Comparison of ENCODE assay signal across 7 cellular contexts in the genomic region with DNA sequence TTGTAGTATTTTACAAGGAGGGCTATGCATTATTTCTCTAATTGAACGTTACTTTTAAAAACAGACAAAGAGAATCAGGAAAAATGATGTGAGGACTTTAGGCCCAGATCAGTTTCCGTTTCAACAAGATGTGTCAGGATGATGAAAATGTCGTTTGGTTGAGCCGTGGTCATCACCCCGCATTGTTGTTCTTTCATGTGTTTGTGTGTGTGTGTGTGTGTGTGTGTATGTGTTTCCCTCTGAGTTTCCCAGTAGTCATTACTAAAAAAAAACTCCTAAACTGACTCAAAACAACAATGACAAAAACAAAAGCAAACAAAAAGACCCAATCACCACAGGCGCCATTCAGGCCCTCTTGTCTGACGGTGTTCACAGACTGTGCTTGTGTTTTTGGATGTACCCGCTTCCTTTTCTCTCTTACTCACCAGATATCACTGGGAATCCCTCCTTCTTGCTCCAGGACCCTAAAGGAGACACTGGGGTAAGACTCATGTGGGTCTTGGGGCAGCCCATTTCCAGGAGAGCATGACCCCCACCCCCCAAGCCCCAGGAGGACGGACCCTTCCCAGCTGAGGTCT.
DNase-seq lines count a peak whose midpoint lies in the region; ATAC-seq, FAIRE-seq and TF ChIP-seq lines count a peak whose summit lies in the region.
"Not testable (repeated sequence)": the region's sequence is repeated elsewhere in the genome, so short reads cannot be mapped to it uniquely, and the experiment has no call there.

No MANE protein-coding gene starts in this region.

- not testable (repeated sequence) for H3K9ac ChIP-seq in K562 (ENCODE audit: insufficient read depth in 1 of 2, low read depth in 2 of 2, low read length in 2 of 2); endothelial cell of umbilical vein (replicated peaks; ENCODE audit: extremely low read depth, insufficient read depth, low read length)

- not testable (repeated sequence) for H3K4me1 ChIP-seq in CD8-positive, alpha-beta memory T cell (ENCODE audit: insufficient read depth, low read length); K562 (replicated peaks in 1 of 2; ENCODE audit: control insufficient read depth in 2 of 2, insufficient read depth in 2 of 2, low read length in 2 of 2); endothelial cell of umbilical vein (ENCODE audit: control insufficient read depth, extremely low read depth, insufficient read depth, low read length)

- not testable (repeated sequence) for H3K4me2 ChIP-seq in K562 (ENCODE audit: insufficient read depth, low read length); endothelial cell of umbilical vein (ENCODE audit: insufficient read depth, low read length)

- not testable (repeated sequence) for H3K27me3 Mint-ChIP-seq in CD8-positive, alpha-beta memory T cell; T-helper 2 cell treated with Interferon-gamma antibody and Interleukin-4, amounts not matched to agents 5 μg/mL and 100 μg/mL, for 36 hours (ENCODE audit: low read depth); activated CD8-positive, alpha-beta T cell treated with anti-CD3 and anti-CD28 coated beads for 36 hours; activated T-helper 2 cell treated with anti-CD3 and anti-CD28 coated beads, Interferon-gamma antibody, Interleukin-2, Interleukin-4, amounts not matched to agents 10 μg/mL and 5 μg/mL and 100 μg/mL, durations not matched to agents 14 hours and 24 hours and 36 hours (ENCODE audit: low read depth); osteocyte (ENCODE audit: unreplicated experiment)

- ATAC-seq in activated CD8-positive, alpha-beta T cell treated with anti-CD3 and anti-CD28 coated beads for 36 hours, result peak; percentile 43
- not testable (repeated sequence) for ATAC-seq in K562

- 50% methylated on average over 1 of the region's 9 CpGs for WGBS in K562 (ENCODE audit: insufficient coverage, low coverage, missing lambda C conversion rate)

- not testable (repeated sequence) for H4K20me1 ChIP-seq in K562 (replicated peaks; ENCODE audit: control insufficient read depth, insufficient read depth, low read length); endothelial cell of umbilical vein (replicated peaks; ENCODE audit: control insufficient read depth, extremely low read depth, insufficient read depth, low read length)

- peaks cover 13 to 26% (median 15%) of the 10 kb centered on the region in 3 donors for H3K4me1 Mint-ChIP-seq in CD8-positive, alpha-beta memory T cell
- H3K4me1 Mint-ChIP-seq in T-helper 2 cell treated with Interferon-gamma antibody and Interleukin-4, amounts not matched to agents 5 μg/mL and 100 μg/mL, for 36 hours (ENCODE audit: low read depth), result not testable (repeated sequence)
- peaks cover 17% of the 10 kb centered on the region for H3K4me1 Mint-ChIP-seq in activated CD8-positive, alpha-beta T cell treated with anti-CD3 and anti-CD28 coated beads for 36 hours (ENCODE audit: low read depth)
- peaks cover 12% of the 10 kb centered on the region for H3K4me1 Mint-ChIP-seq in activated T-helper 2 cell treated with anti-CD3 and anti-CD28 coated beads, Interferon-gamma antibody, Interleukin-2, Interleukin-4, amounts not matched to agents 10 μg/mL and 5 μg/mL and 100 μg/mL, durations not matched to agents 14 hours and 24 hours and 36 hours (ENCODE audit: low read depth)
- peaks cover 15% of the 10 kb centered on the region for H3K4me1 Mint-ChIP-seq in osteocyte (ENCODE audit: unreplicated experiment)

- DNase-seq in CD8-positive, alpha-beta memory T cell; activated T-helper 2 cell treated with anti-CD3 and anti-CD28 coated beads, Interferon-gamma antibody, Interleukin-2, Interleukin-4, amounts not matched to agents 10 μg/mL and 5 μg/mL and 100 μg/mL, durations not matched to agents 14 hours and 24 hours and 36 hours (ENCODE audit: low spot score); K562 (ENCODE audit: extremely low read depth in 1 of 4, low spot score in 3 of 4); endothelial cell of umbilical vein (ENCODE audit: low read depth, low spot score): not testable (repeated sequence)
- DNase-seq in T-helper 2 cell treated with Interferon-gamma antibody and Interleukin-4, amounts not matched to agents 5 μg/mL and 100 μg/mL, for 36 hours (ENCODE audit: low spot score), result peak; percentile 43
- peak; percentile 17 for DNase-seq in activated CD8-positive, alpha-beta T cell treated with anti-CD3 and anti-CD28 coated beads for 36 hours
- DNase-seq in osteocyte (ENCODE audit: extremely low spot score, unreplicated experiment), result peak; percentile 21

- H3K4me3 ChIP-seq in CD8-positive, alpha-beta memory T cell (ENCODE audit: low read length); K562; endothelial cell of umbilical vein (replicated peaks in 1 of 3; ENCODE audit: insufficient read depth in 1 of 3, low read depth in 1 of 3, low read length in 3 of 3): not testable (repeated sequence)

- intact Hi-C loops in activated CD8-positive, alpha-beta T cell treated with anti-CD3 and anti-CD28 coated beads for 36 hours (cut with micrococcal nuclease); activated T-helper 2 cell treated with anti-CD3 and anti-CD28 coated beads, Interferon-gamma antibody, Interleukin-2, Interleukin-4, amounts not matched to agents 10 μg/mL and 5 μg/mL and 100 μg/mL, durations not matched to agents 14 hours and 24 hours and 36 hours (cut with micrococcal nuclease); K562 (cut with micrococcal nuclease); endothelial cell of umbilical vein (cut with micrococcal nuclease): not testable (repeated sequence)

- not testable (repeated sequence) for H3K27me3 ChIP-seq in CD8-positive, alpha-beta memory T cell (ENCODE audit: insufficient read depth, low read length, poor library complexity, severe bottlenecking); K562 (ENCODE audit: control insufficient read depth in 2 of 2, insufficient read depth in 2 of 2, low read length in 2 of 2); endothelial cell of umbilical vein (ENCODE audit: control insufficient read depth in 2 of 2, insufficient read depth in 2 of 2, low read length in 2 of 2)

- H3K9me3 Mint-ChIP-seq in CD8-positive, alpha-beta memory T cell; T-helper 2 cell treated with Interferon-gamma antibody and Interleukin-4, amounts not matched to agents 5 μg/mL and 100 μg/mL, for 36 hours; activated CD8-positive, alpha-beta T cell treated with anti-CD3 and anti-CD28 coated beads for 36 hours; activated T-helper 2 cell treated with anti-CD3 and anti-CD28 coated beads, Interferon-gamma antibody, Interleukin-2, Interleukin-4, amounts not matched to agents 10 μg/mL and 5 μg/mL and 100 μg/mL, durations not matched to agents 14 hours and 24 hours and 36 hours; osteocyte (ENCODE audit: unreplicated experiment): not testable (repeated sequence)

- H3K79me2 ChIP-seq in K562 (ENCODE audit: control insufficient read depth, insufficient read depth, low read length), result peaks cover 15% of the 10 kb centered on the region
- H3K79me2 ChIP-seq in endothelial cell of umbilical vein (ENCODE audit: control insufficient read depth, insufficient read depth, low read length), result not testable (repeated sequence)

- not testable (repeated sequence) for BruUV-seq in K562 (replicated peaks; lab: Mats Ljungman, UMichigan); endothelial cell of umbilical vein (replicated peaks; lab: Mats Ljungman, UMichigan)

- POLR2A ChIA-PET in CD8-positive, alpha-beta memory T cell (lab: Charles Lee); activated CD8-positive, alpha-beta T cell treated with anti-CD3 and anti-CD28 coated beads for 36 hours (lab: Charles Lee); K562 (lab: Yijun Ruan, JAX); endothelial cell of umbilical vein (lab: Charles Lee): not testable (repeated sequence)

- not testable (repeated sequence) for H3K9me1 ChIP-seq in K562 (ENCODE audit: control insufficient read depth, insufficient read depth, low read length); endothelial cell of umbilical vein (replicated peaks; ENCODE audit: control insufficient read depth, extremely low read depth, insufficient read depth, low read length)

- TF ChIP-seq EP300 in K562 (IDR thresholded peaks at IDR 0.05; ENCODE audit: low read length), result not testable (repeated sequence)

- CTCF ChIA-PET in CD8-positive, alpha-beta memory T cell (lab: Charles Lee); activated CD8-positive, alpha-beta T cell treated with anti-CD3 and anti-CD28 coated beads for 36 hours (lab: Charles Lee); K562 (lab: Yijun Ruan, JAX; ENCODE audit: low intra/inter-chr PET ratio); endothelial cell of umbilical vein (lab: Charles Lee): not testable (repeated sequence)

- H3K36me3 Mint-ChIP-seq in CD8-positive, alpha-beta memory T cell; T-helper 2 cell treated with Interferon-gamma antibody and Interleukin-4, amounts not matched to agents 5 μg/mL and 100 μg/mL, for 36 hours (ENCODE audit: low read depth); activated CD8-positive, alpha-beta T cell treated with anti-CD3 and anti-CD28 coated beads for 36 hours (ENCODE audit: low read depth); activated T-helper 2 cell treated with anti-CD3 and anti-CD28 coated beads, Interferon-gamma antibody, Interleukin-2, Interleukin-4, amounts not matched to agents 10 μg/mL and 5 μg/mL and 100 μg/mL, durations not matched to agents 14 hours and 24 hours and 36 hours (ENCODE audit: low read depth); osteocyte (ENCODE audit: unreplicated experiment): not testable (repeated sequence)

- not testable (repeated sequence) for TF ChIP-seq POLR2A in K562 (conservative IDR thresholded peaks at IDR 0.05); endothelial cell of umbilical vein (IDR thresholded peaks at IDR 0.05; ENCODE audit: low read depth, low read length)

- H3K4me3 Mint-ChIP-seq in CD8-positive, alpha-beta memory T cell, result peak overlapping the region; percentile 32 to 83 (median 59)
- H3K4me3 Mint-ChIP-seq in T-helper 2 cell treated with Interferon-gamma antibody and Interleukin-4, amounts not matched to agents 5 μg/mL and 100 μg/mL, for 36 hours, result peak overlapping the region; percentile 21
- H3K4me3 Mint-ChIP-seq in activated CD8-positive, alpha-beta T cell treated with anti-CD3 and anti-CD28 coated beads for 36 hours, result peak overlapping the region; percentile 41
- H3K4me3 Mint-ChIP-seq in activated T-helper 2 cell treated with anti-CD3 and anti-CD28 coated beads, Interferon-gamma antibody, Interleukin-2, Interleukin-4, amounts not matched to agents 10 μg/mL and 5 μg/mL and 100 μg/mL, durations not matched to agents 14 hours and 24 hours and 36 hours (ENCODE audit: low read depth), result peak overlapping the region; percentile 60
- H3K4me3 Mint-ChIP-seq in osteocyte (ENCODE audit: unreplicated experiment), result not testable (repeated sequence)

- TF ChIP-seq RAD21 in K562 (CRISPR knock-in tag; conservative IDR thresholded peaks at IDR 0.05 in 1 of 2, IDR thresholded peaks at IDR 0.05 in 1 of 2), result not testable (repeated sequence)

- FAIRE-seq in K562 (lab: Jason Lieb, UNC) (peak; percentile 44), endothelial cell of umbilical vein (lab: Jason Lieb, UNC) (peak; percentile 40)

- in situ Hi-C loops in K562 (cut with MboI), result not testable (repeated sequence)

- not testable (repeated sequence) for TF ChIP-seq CTCF in activated CD8-positive, alpha-beta T cell treated with anti-CD3 and anti-CD28 coated beads for 36 hours (IDR thresholded peaks at IDR 0.05); K562 (IDR thresholded peaks at IDR 0.05 in 2 of 3, conservative IDR thresholded peaks at IDR 0.05 in 1 of 3; ENCODE audit: insufficient read depth in 2 of 3, low read depth in 1 of 3, low read length in 3 of 3); endothelial cell of umbilical vein (IDR thresholded peaks at IDR 0.05; ENCODE audit: extremely low read depth in 1 of 2, insufficient read depth in 1 of 2, low read depth in 1 of 2, low read length in 2 of 2); osteocyte (IDR thresholded peaks at IDR 0.05)

- H2AFZ ChIP-seq in K562 (ENCODE audit: low read depth, low read length); endothelial cell of umbilical vein (ENCODE audit: low read depth, low read length): not testable (repeated sequence)

- not testable (repeated sequence) for H3K27ac ChIP-seq in CD8-positive, alpha-beta memory T cell (ENCODE audit: low read depth, low read length); K562 (ENCODE audit: extremely low read depth, low read depth, low read length); endothelial cell of umbilical vein (ENCODE audit: insufficient read depth, low read depth, low read length)

- H3K27ac Mint-ChIP-seq in CD8-positive, alpha-beta memory T cell, result peak overlapping the region; percentile 76 to 95 (median 90)
- peak overlapping the region; percentile 81 for H3K27ac Mint-ChIP-seq in T-helper 2 cell treated with Interferon-gamma antibody and Interleukin-4, amounts not matched to agents 5 μg/mL and 100 μg/mL, for 36 hours
- H3K27ac Mint-ChIP-seq in activated CD8-positive, alpha-beta T cell treated with anti-CD3 and anti-CD28 coated beads for 36 hours, result peak overlapping the region; percentile 88
- peak overlapping the region; percentile 88 for H3K27ac Mint-ChIP-seq in activated T-helper 2 cell treated with anti-CD3 and anti-CD28 coated beads, Interferon-gamma antibody, Interleukin-2, Interleukin-4, amounts not matched to agents 10 μg/mL and 5 μg/mL and 100 μg/mL, durations not matched to agents 14 hours and 24 hours and 36 hours
- peak overlapping the region; percentile 23 for H3K27ac Mint-ChIP-seq in osteocyte (ENCODE audit: unreplicated experiment)

- not testable (repeated sequence) for H3K36me3 ChIP-seq in CD8-positive, alpha-beta memory T cell (ENCODE audit: insufficient read depth, low read length); K562 (ENCODE audit: control insufficient read depth, insufficient read depth, low read length); endothelial cell of umbilical vein (ENCODE audit: control insufficient read depth in 2 of 2, extremely low read depth in 1 of 2, insufficient read depth in 2 of 2, low read length in 2 of 2)

- H3K9me3 ChIP-seq in CD8-positive, alpha-beta memory T cell (ENCODE audit: low read length); K562 (replicated peaks; ENCODE audit: control insufficient read depth, insufficient read depth, low read depth, low read length); endothelial cell of umbilical vein (replicated peaks; ENCODE audit: control insufficient read depth, insufficient read depth, low read length): not testable (repeated sequence)

- dilution Hi-C loops in endothelial cell of umbilical vein (cut with MboI; ENCODE audit: extremely low pct_ligation_motif_present, low sequenced_read_pairs), result not testable (repeated sequence)

Comparison
In these comparisons a context has a peak if more than half of its experiments do, and no peak if none do; other contexts are left out.
1. H3K27ac Mint-ChIP-seq: peak in every context shown above with its lines; median percentile 90 in CD8-positive, alpha-beta memory T cell; 88 in activated CD8-positive, alpha-beta T cell treated with anti-CD3 and anti-CD28 coated beads for 36 hours; 88 in activated T-helper 2 cell treated with anti-CD3 and anti-CD28 coated beads, Interferon-gamma antibody, Interleukin-2, Interleukin-4, amounts not matched to agents 10 μg/mL and 5 μg/mL and 100 μg/mL, durations not matched to agents 14 hours and 24 hours and 36 hours; 81 in T-helper 2 cell treated with Interferon-gamma antibody and Interleukin-4, amounts not matched to agents 5 μg/mL and 100 μg/mL, for 36 hours; 23 in osteocyte.